In the genomic region with DNA sequence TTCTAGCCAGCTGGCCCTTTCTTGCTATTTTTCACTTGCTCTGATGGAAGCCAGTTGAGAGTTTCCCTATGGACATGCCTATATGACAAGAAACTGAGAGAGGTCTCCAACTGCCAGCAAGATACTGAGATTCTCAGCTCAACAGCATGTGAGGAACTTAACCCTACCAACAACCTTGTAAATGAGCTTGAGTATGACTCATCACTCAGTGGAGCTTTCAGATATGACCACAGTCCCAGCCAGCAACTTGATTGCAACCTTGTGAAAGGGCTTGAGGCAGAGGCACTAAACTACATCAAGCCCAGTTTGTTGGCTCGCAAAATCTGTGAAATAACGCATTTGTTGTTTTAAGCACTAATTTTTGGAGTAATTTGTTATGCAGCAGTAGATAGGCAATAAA, we compare ENCODE assay signal across 9 cellular contexts.
DNase-seq lines count a peak whose midpoint lies in the region; ATAC-seq, FAIRE-seq and TF ChIP-seq lines count a peak whose summit lies in the region.
"Had no signal": no experiment of that assay in that cellular context is flagged by ENCODE, and none has a peak within 500 bp of the region (broad histone marks: within the 10 kb centered on the region; RNA-seq: fewer than 3 reads in every experiment).

No MANE protein-coding gene starts in this region.

- H2BK5ac ChIP-seq in H1 (ENCODE audit: low read depth, low read length): no peak overlapping the region

- H3K27ac ChIP-seq in H1 (ENCODE audit: low read depth, low read length): no peak overlapping the region
- no peak overlapping the region for H3K27ac ChIP-seq in ascending aorta

- DNase-seq in AG10803 (ENCODE audit: low read depth): peak; percentile 1
- DNase-seq in H1 (ENCODE audit: low read depth in 1 of 2, low spot score in 2 of 2): no peak
- DNase-seq in KBM-7: no peak
- no peak for DNase-seq in NCI-H187 treated with DMSO at 0.1 percent for 48 hours (lab: John Stamatoyannopoulos, UW)
- DNase-seq in ureter (ENCODE audit: low spot score): no peak
- no peak for DNase-seq in ascending aorta (ENCODE audit: low spot score in 2 of 2)
- DNase-seq: CD4-positive, alpha-beta T cell had no signal

- no peak for TF ChIP-seq RAD21 in H1 (IDR thresholded peaks at IDR 0.05 in 1 of 2, conservative IDR thresholded peaks at IDR 0.05 in 1 of 2; ENCODE audit: low read depth in 2 of 2, low read length in 2 of 2)

- POLR2A ChIA-PET in H1 (lab: Charles Lee; ENCODE audit: partially characterized antibody): no interaction called here

- no peak overlapping the region for H2AK5ac ChIP-seq in H1 (ENCODE audit: low read depth, low read length)

- no peaks in the 10 kb centered on the region for H3K27me3 ChIP-seq in H1 (replicated peaks in 1 of 4; ENCODE audit: control insufficient read depth in 3 of 4, extremely low read depth in 1 of 4, insufficient read depth in 3 of 4, low read length in 3 of 4)
- H3K27me3 ChIP-seq in ascending aorta: no peaks in the 10 kb centered on the region

- no peak overlapping the region for H3K56ac ChIP-seq in H1 (replicated peaks; ENCODE audit: insufficient read length, low read depth, low read length)

- H4K5ac ChIP-seq in H1 (ENCODE audit: insufficient read length, low read depth, low read length): no peak overlapping the region

- 57% methylated on average over 2 of the region's 2 CpGs; no CpG with 5 or more reads in 1 of the 2 experiments for WGBS in H1 (ENCODE audit: extremely low coverage in 1 of 2, insufficient coverage in 1 of 2, insufficient read length in 1 of 2, insufficient replicate concordance in 2 of 2, low coverage in 1 of 2, low lambda C conversion rate in 2 of 2, missing lambda C conversion rate in 1 of 2), 2 experiments

- peaks cover 2 to 3% of the 10 kb centered on the region in 2 experiments; a peak in 1 of 4 replicates for H3K9me3 ChIP-seq in H1 (ENCODE audit: insufficient read depth in 2 of 2, low read depth in 1 of 2, low read length in 1 of 2)
- no peaks in the 10 kb centered on the region for H3K9me3 ChIP-seq in ascending aorta

- no peak for FAIRE-seq in H1 (lab: Jason Lieb, UNC)

- no peak overlapping the region for H3K4ac ChIP-seq in H1 (replicated peaks; ENCODE audit: insufficient read length, low read depth, low read length)

- H2BK20ac ChIP-seq in H1 (ENCODE audit: low read length): no peak overlapping the region

- no peak overlapping the region for H4K8ac ChIP-seq in H1 (ENCODE audit: extremely low read depth, insufficient read depth, low read length)

- H3K4me1 ChIP-seq in H1 (replicated peaks in 1 of 4; ENCODE audit: control insufficient read depth in 3 of 4, insufficient read depth in 4 of 4, low read length in 3 of 4): 0 out of 7 replicates have a peak, but pooled peaks cover 0 to 3% (median 0%) of the 10 kb centered on the region in 4 experiments
- no peaks in the 10 kb centered on the region for H3K4me1 ChIP-seq in ascending aorta

- no peak overlapping the region for H2BK15ac ChIP-seq in H1 (ENCODE audit: low read length)

- no peaks in the 10 kb centered on the region for H3K79me2 ChIP-seq in H1 (ENCODE audit: control insufficient read depth in 1 of 2, insufficient read depth in 2 of 2, low read length in 2 of 2)

- TF ChIP-seq EP300 in H1 (IDR thresholded peaks at IDR 0.05; ENCODE audit: borderline replicate concordance in 1 of 2, low read depth in 2 of 2, low read length in 2 of 2): no peak

- H4K91ac ChIP-seq in H1 (replicated peaks; ENCODE audit: insufficient read length, low read length): no peak overlapping the region

- H3K36me3 ChIP-seq in H1 (ENCODE audit: control insufficient read depth in 2 of 4, insufficient read depth in 4 of 4, low read length in 3 of 4) (no peaks in the 10 kb centered on the region), ascending aorta (no peaks in the 10 kb centered on the region)

- no peak overlapping the region for H3K23ac ChIP-seq in H1 (ENCODE audit: insufficient read length)

- H3K9ac ChIP-seq in H1 (replicated peaks in 1 of 4; ENCODE audit: extremely low read depth in 1 of 4, low read depth in 3 of 4, low read length in 3 of 4): no peak overlapping the region

- H2BK12ac ChIP-seq in H1 (ENCODE audit: low read depth, low read length): no peak overlapping the region

- no peak overlapping the region for H3K18ac ChIP-seq in H1 (ENCODE audit: extremely low read depth, low read length)

- intact Hi-C loops in ascending aorta (cut with DNase I): no loop called here

- no peaks in the 10 kb centered on the region for H4K20me1 ChIP-seq in H1 (replicated peaks in 1 of 2; ENCODE audit: control insufficient read depth in 1 of 2, insufficient read depth in 2 of 2, low read length in 2 of 2)

- ATAC-seq in GM21423 (IDR thresholded peaks at IDR 0.05; ENCODE audit: unreplicated experiment): peak; percentile 82
- ATAC-seq in HG03558 (IDR thresholded peaks at IDR 0.05; ENCODE audit: extremely low read depth, unreplicated experiment): peak; percentile 94

- no peaks in the 10 kb centered on the region for H3K79me1 ChIP-seq in H1 (ENCODE audit: low read depth, low read length)

- no peaks in the 10 kb centered on the region for H3K23me2 ChIP-seq in H1 (ENCODE audit: low read depth, low read length)

- H3K4me3 ChIP-seq in AG10803 (ENCODE audit: low read length) (no peak overlapping the region), H1 (ENCODE audit: extremely low read depth in 1 of 4, insufficient read depth in 2 of 4, low read depth in 3 of 4, low read length in 4 of 4) (no peak overlapping the region), ascending aorta (no peak overlapping the region)

- in situ Hi-C loops in KBM-7 (cut with MboI; ENCODE audit: low pct_unique_long_range_greater_than_20kb, low sequenced_read_pairs): no loop called here

- TF ChIP-seq POLR2A in H1 (IDR thresholded peaks at IDR 0.05; ENCODE audit: control extremely low read depth in 1 of 2, low read depth in 2 of 2, low read length in 2 of 2): no peak

- H3K14ac ChIP-seq in H1 (ENCODE audit: insufficient read length): no peak overlapping the region

- no peak for TF ChIP-seq CTCF in AG10803 (conservative IDR thresholded peaks at IDR 0.05; ENCODE audit: low read length)
- TF ChIP-seq CTCF in H1 (IDR thresholded peaks at IDR 0.05; ENCODE audit: control extremely low read depth in 1 of 3, insufficient read depth in 1 of 3, low read depth in 1 of 3, low read length in 3 of 3): no peak
- TF ChIP-seq CTCF in ascending aorta (IDR thresholded peaks at IDR 0.05): no peak

- no peak overlapping the region for H2BK120ac ChIP-seq in H1 (replicated peaks; ENCODE audit: low read depth, low read length)

- peak overlapping the region; percentile 53; the same call in 1 of the 2 replicates for H2AFZ ChIP-seq in H1 (ENCODE audit: low read length)

- CTCF ChIA-PET in H1 (lab: Charles Lee; ENCODE audit: partially characterized antibody): interaction anchor here (1.0 kb wide), 1 partner anchor 96 kb away, joined by 3 read pairs; no protein-coding TSS in a partner anchor

- no peak overlapping the region for H3K4me2 ChIP-seq in H1 (ENCODE audit: insufficient read depth in 1 of 2, low read depth in 2 of 2, low read length in 2 of 2)

TF ChIP-seq in H1, 55 proteins besides CTCF, POLR2A, EP300 and RAD21:
- TF ChIP-seq BCL11A (IDR thresholded peaks at IDR 0.05; ENCODE audit: low read depth in 2 of 2, low read length in 2 of 2): no peak
- no peak for TF ChIP-seq NRF1 (IDR thresholded peaks at IDR 0.05; ENCODE audit: low read depth, low read length)
- no peak for TF ChIP-seq SP2 (IDR thresholded peaks at IDR 0.05; ENCODE audit: low read length)
- TF ChIP-seq KDM5A (IDR thresholded peaks at IDR 0.05; ENCODE audit: low read length): no peak
- TF ChIP-seq GABPA (IDR thresholded peaks at IDR 0.05; ENCODE audit: borderline replicate concordance, insufficient read depth, low read length): no peak
- TF ChIP-seq ASH2L (IDR thresholded peaks at IDR 0.05; ENCODE audit: low read length): no peak
- peak; percentile 53; the same call in 1 of the 2 replicates for TF ChIP-seq JUND (IDR thresholded peaks at IDR 0.05; ENCODE audit: low read length)
